ENCODE assay signal across 8 cellular contexts in genomic region chr16:81036751-81037350, GRCh38. TPM values are rescaled to one million over a fixed set of nuclear protein-coding genes. Genes with fewer than 3 reads are reported as not detected.
DNase-seq lines count a peak whose midpoint lies in the region; ATAC-seq, FAIRE-seq and TF ChIP-seq lines count a peak whose summit lies in the region.

No MANE protein-coding gene starts in this region.

- no peak for TF ChIP-seq CTCF in BE2C (IDR thresholded peaks at IDR 0.05; ENCODE audit: low read depth, low read length)
- TF ChIP-seq CTCF in breast epithelium (IDR thresholded peaks at IDR 0.05) = no peak

- H3K27me3 Mint-ChIP-seq in IgD-negative memory B cell = no peaks in the 10 kb centered on the region

- 25% methylated on average over 10 of the region's 10 CpGs for WGBS in aorta, 2 donors

- no peak for ATAC-seq in aorta (ENCODE audit: low FRiP score)

- H3K9me3 Mint-ChIP-seq in IgD-negative memory B cell = no peaks in the 10 kb centered on the region

- FAIRE-seq in H54 (lab: Jason Lieb, UNC) = no peak

- H3K27ac ChIP-seq in breast epithelium (peak overlapping the region in 1 of 2 donors; percentile 20), aorta (ENCODE audit: low read depth in 1 of 2, low read length in 2 of 2) (no peak overlapping the region)

- H3K4me1 Mint-ChIP-seq in IgD-negative memory B cell = peaks cover 10 to 15% (median 14%) of the 10 kb centered on the region in 3 donors

- H3K4me3 ChIP-seq in BE2C (ENCODE audit: low read depth, low read length) (peak overlapping the region; percentile 82), breast epithelium (peak overlapping the region; percentile 75 to 92 (median 83)), aorta (ENCODE audit: low read length in 2 of 2) (peak overlapping the region; percentile 90 to 97)

- H3K36me3 ChIP-seq in BE2C = peaks cover 3% of the 10 kb centered on the region
- no peaks in the 10 kb centered on the region for H3K36me3 ChIP-seq in breast epithelium
- H3K36me3 ChIP-seq in aorta (ENCODE audit: control insufficient read depth in 1 of 2, insufficient read depth in 2 of 2, low read length in 1 of 2) = peaks cover 0 to 2% of the 10 kb centered on the region in 2 donors

- H3K9me3 ChIP-seq in BE2C (no peaks in the 10 kb centered on the region; the same call in 1 of the 2 replicates), breast epithelium (no peaks in the 10 kb centered on the region), aorta (ENCODE audit: control insufficient read depth, low read length) (no peaks in the 10 kb centered on the region)

- TF ChIP-seq POLR2A in breast epithelium (IDR thresholded peaks at IDR 0.05) (no peak), H54 (IDR thresholded peaks at IDR 0.05; ENCODE audit: low read depth, low read length) (no peak)

- H3K27me3 ChIP-seq in BE2C (no peaks in the 10 kb centered on the region), breast epithelium (no peaks in the 10 kb centered on the region), aorta (ENCODE audit: control insufficient read depth in 1 of 2, insufficient read depth in 2 of 2, low read length in 1 of 2) (no peaks in the 10 kb centered on the region)

- DNase-seq in BE2C = no peak
- DNase-seq in breast epithelium (ENCODE audit: low spot score in 2 of 2) = no peak
- DNase-seq in medulla oblongata (ENCODE audit: extremely low spot score) = peak; percentile 33
- DNase-seq in aorta = no peak
- no peak for DNase-seq in mesenteric fat pad (ENCODE audit: low spot score)
- DNase-seq in H54 (ENCODE audit: insufficient read length, low spot score) = no peak
- no peak for DNase-seq in NCI-H2107 (lab: John Stamatoyannopoulos, UW)

- H3K4me3 Mint-ChIP-seq in IgD-negative memory B cell = peak overlapping the region; percentile 82 to 95 (median 93)

- intact Hi-C loops in breast epithelium (cut with DNase I; ENCODE audit: low total_unique reads) = no loop called here
- intact Hi-C loops in aorta (cut with DNase I) = loop anchor here (5.0 to 10.0 kb wide), 4 partner anchors 40 to 698 kb away; partner anchors contain the start of genes C16orf46 (in 2 of the 2) and GAN (in 1 of the 2)

- peaks cover 5% of the 10 kb centered on the region for H3K36me3 Mint-ChIP-seq in IgD-negative memory B cell

- H3K27ac Mint-ChIP-seq in IgD-negative memory B cell = peak overlapping the region in 2 of 3 donors; percentile 28 to 59

- H3K4me1 ChIP-seq in BE2C = no peaks in the 10 kb centered on the region; the same call in 1 of the 2 replicates
- no peaks in the 10 kb centered on the region for H3K4me1 ChIP-seq in breast epithelium
- H3K4me1 ChIP-seq in aorta (ENCODE audit: control insufficient read depth in 1 of 2, insufficient read depth in 2 of 2, low read length in 2 of 2) = peaks cover 4 to 7% of the 10 kb centered on the region in 2 donors

RNA-seq across cellular contexts. Expression of gene ATMIN, which starts 1.2 kb away (rescaled TPM):
- polyA plus RNA-seq in BE2C (2012; ENCODE audit: insufficient read depth, insufficient read length, low read depth) = 27.6 TPM
- 19.5 TPM for polyA plus RNA-seq in IgD-negative memory B cell
- total RNA-seq in breast epithelium = 10 to 100 TPM; 37.4 to 54.9 (median 42.6) TPM
- total RNA-seq in aorta = 10 to 100 TPM; 26.1 to 29.1 TPM
- 10 to 100 TPM in 1 of 2 donors, 1 to 10 TPM in 1; 9.4 to 10.4 TPM for polyA plus RNA-seq in aorta
- total RNA-seq in mesenteric fat pad = 36.8 TPM

RNA-seq across cellular contexts. Expression of gene CENPN, which starts 29.8 kb away (rescaled TPM):
- polyA plus RNA-seq in BE2C (2012; ENCODE audit: insufficient read depth, insufficient read length, low read depth) = 11.8 TPM
- polyA plus RNA-seq in IgD-negative memory B cell = 7.8 TPM
- total RNA-seq in breast epithelium = 1 to 10 TPM; 3.9 to 9.7 (median 8.2) TPM
- total RNA-seq in aorta = 1 to 10 TPM; 4.4 to 5.3 TPM
- 1 to 10 TPM; 5.5 to 7.0 TPM for polyA plus RNA-seq in aorta
- 5.9 TPM for total RNA-seq in mesenteric fat pad

RNA-seq across cellular contexts. Expression of gene CMC2, which starts 30.2 kb away (rescaled TPM):
- polyA plus RNA-seq in BE2C (2012; ENCODE audit: insufficient read depth, insufficient read length, low read depth) = 65.0 TPM
- polyA plus RNA-seq in IgD-negative memory B cell (89.9 TPM), aorta (100 to 1,000 TPM in 1 of 2 donors, 10 to 100 TPM in 1; 31.3 to 108 TPM)
- total RNA-seq in breast epithelium (10 to 100 TPM; 27.5 to 38.5 (median 31.5) TPM), aorta (10 to 100 TPM; 33.0 to 33.2 TPM), mesenteric fat pad (39.3 TPM)

RNA-seq across cellular contexts. Expression of gene C16orf46, which starts 40.2 kb away (rescaled TPM):
- 0.85 TPM for polyA plus RNA-seq in BE2C (2012; ENCODE audit: insufficient read depth, insufficient read length, low read depth)
- not detected for polyA plus RNA-seq in IgD-negative memory B cell
- total RNA-seq in breast epithelium = 1 to 10 TPM in 2 of 3 donors, under 1 TPM in 1; 0.64 to 4.3 (median 3.4) TPM
- total RNA-seq in aorta = under 1 TPM; 0.24 to 0.49 TPM
- polyA plus RNA-seq in aorta = under 1 TPM; 0.33 to 0.38 TPM
- total RNA-seq in mesenteric fat pad = 0.19 TPM

RNA-seq across cellular contexts. Expression of gene GCSH, which starts 59.3 kb away (rescaled TPM):
- polyA plus RNA-seq in BE2C (2012; ENCODE audit: insufficient read depth, insufficient read length, low read depth) = 33.4 TPM
- polyA plus RNA-seq in IgD-negative memory B cell (6.7 TPM), aorta (10 to 100 TPM; 19.9 to 35.7 TPM)
- total RNA-seq in breast epithelium (10 to 100 TPM; 19.9 to 22.1 (median 21.0) TPM), aorta (10 to 100 TPM; 14.7 to 18.1 TPM), mesenteric fat pad (39.2 TPM)
